In genomic region chr2:80968450-80968849, GRCh38 we compare ENCODE assay signal across 1 cellular context.
TF ChIP-seq lines count a peak whose summit lies in the region.

No MANE protein-coding gene starts in this region.

TF ChIP-seq in GM23338, 12 proteins besides CTCF, POLR2A, EP300 and RAD21 (continued from another document):
- TF ChIP-seq ZNF462 (CRISPR knock-in tag; IDR thresholded peaks at IDR 0.05) (no peak), EZH2phosphoT487 (IDR thresholded peaks at IDR 0.05; ENCODE audit: unreplicated experiment) (no peak), ZNF114 (CRISPR knock-in tag; IDR thresholded peaks at IDR 0.05) (no peak)
TF ChIP-seq in GM23338: peak in this region for 0.
